14 cellular contexts compared by ENCODE assay signal in the genomic region with DNA sequence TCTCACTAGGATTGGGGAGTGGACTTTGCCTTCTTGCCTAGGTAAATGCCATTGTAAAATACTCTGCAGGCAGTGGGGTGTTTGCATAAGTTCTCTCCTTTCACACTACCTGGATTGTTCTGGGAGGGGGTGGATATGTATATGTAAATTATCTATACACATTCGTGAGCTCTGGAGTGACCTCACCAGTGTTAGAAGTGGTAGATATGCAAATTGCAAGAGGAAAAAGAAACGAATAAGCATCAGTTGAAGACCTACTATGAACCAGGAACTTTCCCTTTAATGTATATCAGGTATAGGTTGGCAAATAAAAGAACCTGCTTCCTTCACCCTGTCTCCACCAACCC. TPM values are rescaled to one million over a fixed set of nuclear protein-coding genes. Genes with fewer than 3 reads are reported as not detected.
DNase-seq lines count a peak whose midpoint lies in the region; ATAC-seq, FAIRE-seq and TF ChIP-seq lines count a peak whose summit lies in the region.
"Had no signal": no experiment of that assay in that cellular context is flagged by ENCODE, and none has a peak within 500 bp of the region (broad histone marks: within the 10 kb centered on the region; RNA-seq: fewer than 3 reads in every experiment).

No MANE protein-coding gene starts in this region.

- peaks cover 23% of the 10 kb centered on the region for H3K4me1 Mint-ChIP-seq in astrocyte (ENCODE audit: low read depth, unreplicated experiment)
- H3K4me1 Mint-ChIP-seq in naive thymus-derived CD8-positive, alpha-beta T cell, result peaks cover 4 to 21% (median 17%) of the 10 kb centered on the region in 4 donors

- ATAC-seq in naive thymus-derived CD8-positive, alpha-beta T cell, result no peak
- ATAC-seq: SK-N-SH treated with all-trans-retinoic acid at 6 μM for 48 hours had no signal

- H3K4me1 ChIP-seq in astrocyte (ENCODE audit: insufficient read depth, low read length), result peaks cover 16% of the 10 kb centered on the region

- H3K9ac ChIP-seq in astrocyte (ENCODE audit: low read length), result no peak overlapping the region

- H3K27me3 Mint-ChIP-seq in astrocyte (ENCODE audit: low read depth, unreplicated experiment), result peaks cover 2% of the 10 kb centered on the region
- peaks cover 44 to 82% (median 64%) of the 10 kb centered on the region in 5 donors for H3K27me3 Mint-ChIP-seq in naive thymus-derived CD8-positive, alpha-beta T cell

- FAIRE-seq in astrocyte (lab: Jason Lieb, UNC), result no peak

- POLR2A ChIA-PET in naive thymus-derived CD8-positive, alpha-beta T cell (lab: Charles Lee), result no interaction called here

- no peaks in the 10 kb centered on the region for H3K9me3 ChIP-seq in astrocyte (ENCODE audit: insufficient read depth, low read depth, low read length)

- no peaks in the 10 kb centered on the region for H3K9me3 Mint-ChIP-seq in astrocyte (ENCODE audit: unreplicated experiment)
- H3K9me3 Mint-ChIP-seq in naive thymus-derived CD8-positive, alpha-beta T cell, result peaks cover 0 to 11% (median 7%) of the 10 kb centered on the region in 9 donors

- H3K27me3 ChIP-seq in H7 (ENCODE audit: control insufficient read depth, insufficient read depth, low read length) (no peaks in the 10 kb centered on the region), astrocyte (ENCODE audit: insufficient read depth, low read length) (peaks cover 3% of the 10 kb centered on the region)
- H3K27me3 ChIP-seq: breast epithelium had no signal

- H3K4me2 ChIP-seq in astrocyte (ENCODE audit: low read length), result no peak overlapping the region

- TF ChIP-seq CTCF in astrocyte (IDR thresholded peaks at IDR 0.05; ENCODE audit: insufficient read depth, low read depth, low read length), result no peak

- H3K27ac Mint-ChIP-seq in astrocyte (ENCODE audit: unreplicated experiment), result no peak overlapping the region
- H3K27ac Mint-ChIP-seq in naive thymus-derived CD8-positive, alpha-beta T cell, result no peak overlapping the region

- no peaks in the 10 kb centered on the region for H3K36me3 Mint-ChIP-seq in astrocyte (ENCODE audit: low read depth, unreplicated experiment)
- peaks cover 2 to 5% (median 5%) of the 10 kb centered on the region in 3 donors for H3K36me3 Mint-ChIP-seq in naive thymus-derived CD8-positive, alpha-beta T cell

- DNase-seq in DMS 273 (lab: John Stamatoyannopoulos, UW; ENCODE audit: unreplicated experiment) (peak; percentile 23), DMS 273 treated with DMSO at 0.1 percent for 48 hours (lab: John Stamatoyannopoulos, UW) (no peak), H7 (peak; percentile 38), astrocyte (ENCODE audit: low read depth) (no peak), AG20443 (ENCODE audit: low spot score) (no peak), ureter (ENCODE audit: low spot score) (no peak), cerebellum (ENCODE audit: low spot score) (no peak)
- DNase-seq in naive thymus-derived CD8-positive, alpha-beta T cell, result no peak
- DNase-seq: activated CD4-positive, alpha-beta T cell treated with anti-CD3 and anti-CD28 coated beads for 48 hours; IMR-90; NCI-H1694; substantia nigra had no signal

- peak overlapping the region; percentile 94 for H3K4me3 Mint-ChIP-seq in astrocyte (ENCODE audit: unreplicated experiment)
- H3K4me3 Mint-ChIP-seq in naive thymus-derived CD8-positive, alpha-beta T cell, result peak overlapping the region in 8 of 10 donors; percentile 29 to 89 (median 48)

- H3K27ac ChIP-seq in astrocyte (ENCODE audit: low read depth, low read length), result no peak overlapping the region

- H3K4me3 ChIP-seq in H7 (ENCODE audit: insufficient read depth, low read depth, low read length) (no peak overlapping the region), astrocyte (ENCODE audit: insufficient read depth, low read depth, low read length) (no peak overlapping the region)

- peaks cover 27% of the 10 kb centered on the region for H4K20me1 ChIP-seq in astrocyte (ENCODE audit: insufficient read depth, low read length)

- peaks cover 30% of the 10 kb centered on the region for H3K79me2 ChIP-seq in astrocyte (ENCODE audit: insufficient read depth, low read length)

- H2AFZ ChIP-seq in astrocyte (ENCODE audit: low read depth, low read length), result no peak overlapping the region

- H3K36me3 ChIP-seq in H7 (replicated peaks; ENCODE audit: control insufficient read depth, insufficient read depth, low read length) (no peaks in the 10 kb centered on the region), astrocyte (ENCODE audit: insufficient read depth, low read length) (no peaks in the 10 kb centered on the region)
- H3K36me3 ChIP-seq: breast epithelium had no signal

RNA-seq across cellular contexts. Expression of gene ARHGEF11, which starts 1.5 kb away (rescaled TPM):
- 44.7 and 46.0 TPM in 2 replicates for total RNA-seq in H7 (2014; rRNA removed; shearing (Covaris generic))
- 24.4 and 29.2 TPM in 2 replicates for total RNA-seq in astrocyte
- 10 to 100 TPM; 34.8 to 35.3 TPM for total RNA-seq in naive thymus-derived CD8-positive, alpha-beta T cell
- 10 to 100 TPM in 1 of 3 donors, 1 to 10 TPM in 2; 4.5 to 15.8 (median 9.9) TPM for polyA plus RNA-seq in naive thymus-derived CD8-positive, alpha-beta T cell
- 47.4 TPM for total RNA-seq in ureter
- total RNA-seq in cerebellum, result 43.6 TPM

RNA-seq across cellular contexts. Expression of gene ETV3L, which starts 52.6 kb away (rescaled TPM):
- 0.74 and 1.1 TPM in 2 replicates for total RNA-seq in H7 (2014; rRNA removed; shearing (Covaris generic))
- not detected in 2 replicates for total RNA-seq in astrocyte
- total RNA-seq in naive thymus-derived CD8-positive, alpha-beta T cell, result not detected
- not detected for polyA plus RNA-seq in naive thymus-derived CD8-positive, alpha-beta T cell
- total RNA-seq in ureter, result not detected
- total RNA-seq in cerebellum, result not detected
- total RNA-seq: breast epithelium, IMR-90 had no signal
- polyA plus RNA-seq: IMR-90 had no signal

Comparison
In these comparisons a context has a peak if more than half of its experiments do, and no peak if none do; other contexts are left out.
1. DNase-seq: peak in DMS 273 (single experiment) and H7 (single experiment); none in DMS 273 treated with DMSO at 0.1 percent for 48 hours (single experiment), astrocyte (single experiment), naive thymus-derived CD8-positive, alpha-beta T cell (0 of 10), AG20443 (single experiment), ureter (single experiment) and cerebellum (single experiment).